8 cellular contexts compared by ENCODE assay signal in the genomic region with DNA sequence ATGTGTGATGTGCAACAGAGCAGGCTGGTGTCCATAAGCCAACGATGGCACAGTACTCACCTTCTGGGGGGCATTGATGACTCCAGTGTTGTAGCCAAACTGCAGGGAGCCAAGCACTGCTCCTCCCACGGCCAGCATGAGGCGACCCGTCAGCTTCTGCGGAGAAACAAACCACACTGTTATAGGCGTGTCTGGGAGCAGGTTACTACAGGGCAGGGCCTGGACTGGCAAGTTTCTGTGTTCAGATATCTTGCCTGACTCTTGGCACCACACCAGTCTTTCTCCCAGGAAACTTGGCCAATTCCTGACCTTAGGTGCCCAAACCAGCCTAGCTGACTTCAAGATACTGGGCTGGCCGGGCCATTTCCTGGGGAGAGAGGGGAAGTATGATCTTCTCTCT. TPM values are rescaled to one million over a fixed set of nuclear protein-coding genes. Genes with fewer than 3 reads are reported as not detected.
DNase-seq lines count a peak whose midpoint lies in the region; ATAC-seq and TF ChIP-seq lines count a peak whose summit lies in the region.

No MANE protein-coding gene starts in this region.

- H3K27ac Mint-ChIP-seq in CD4-positive, alpha-beta T cell = peak overlapping the region; percentile 80
- no peak overlapping the region for H3K27ac Mint-ChIP-seq in neural crest cell (ENCODE audit: unreplicated experiment)

- H3K27me3 ChIP-seq in CD4-positive, alpha-beta T cell (ENCODE audit: control insufficient read depth, insufficient read depth, low read length) = no peaks in the 10 kb centered on the region
- H3K27me3 ChIP-seq in PC-9 (ENCODE audit: insufficient read depth, low read depth) = no peaks in the 10 kb centered on the region

- H3K79me2 ChIP-seq in PC-9 (ENCODE audit: low read depth) = peaks cover 83% of the 10 kb centered on the region

- CTCF ChIA-PET in CD4-positive, alpha-beta T cell (lab: Charles Lee) = interaction anchor here (1.3 to 2.0 kb wide), 2 partner anchors 20 to 130 kb away, joined by 4 to 5 read pairs; no protein-coding TSS in a partner anchor
- CTCF ChIA-PET in PC-9 (lab: Charles Lee) = interaction anchor here (0.6 to 2.0 kb wide), 4 partner anchors 9 to 132 kb away, joined by 3 to 8 read pairs (median 4); no protein-coding TSS in a partner anchor

- peak in 1 of 10 experiments; percentile 32 for DNase-seq in CD4-positive, alpha-beta T cell
- peak; percentile 95 to 98 for DNase-seq in PC-9
- DNase-seq in choroid plexus epithelial cell (ENCODE audit: low read depth) = peak; percentile 65
- no peak for DNase-seq in neural crest cell (ENCODE audit: low read depth, low spot score)
- no peak for DNase-seq in DMS53 treated with DMSO at 0.1 percent for 48 hours (lab: John Stamatoyannopoulos, UW; ENCODE audit: unreplicated experiment)
- DNase-seq in activated CD8-positive, alpha-beta memory T cell treated with anti-CD3 and anti-CD28 coated beads, Interleukin-2, amount 50 U/mL, for 4 hours = no peak

- H3K27ac ChIP-seq in CD4-positive, alpha-beta T cell (ENCODE audit: low read depth, low read length) = peak overlapping the region; percentile 21
- H3K27ac ChIP-seq in PC-9 = peak overlapping the region; percentile 99

- peaks cover 86% of the 10 kb centered on the region for H3F3A ChIP-seq in PC-9 (ENCODE audit: insufficient read depth, low read depth)

- POLR2A ChIA-PET in CD4-positive, alpha-beta T cell (lab: Charles Lee) = interaction anchor here (1.0 to 5.4 kb wide), 5 partner anchors 9 to 20 kb away, joined by 3 to 35 read pairs (median 15); partner anchors contain the start of gene SLC2A1
- POLR2A ChIA-PET in PC-9 (lab: Charles Lee; ENCODE audit: unreplicated experiment) = interaction anchor here (0.5 to 1.2 kb wide), 4 partner anchors 9 to 20 kb away, joined by 3 to 6 read pairs (median 4); no protein-coding TSS in a partner anchor

- intact Hi-C loops in CD4-positive, alpha-beta T cell (cut with DNase I, micrococcal nuclease) = no loop called here
- intact Hi-C loops in PC-9 (cut with micrococcal nuclease; ENCODE audit: unreplicated experiment) = loop anchor here (1.0 to 10.0 kb wide), 3 partner anchors 130 to 704 kb away; partner anchors contain the start of gene PTPRF

- BruUV-seq in PC-9 (replicated peaks; lab: Mats Ljungman, UMichigan) = no TSS peak

- H2AFZ ChIP-seq in PC-9 = no peak overlapping the region

- no peak for TF ChIP-seq CTCF in CD4-positive, alpha-beta T cell (IDR thresholded peaks at IDR 0.05)
- TF ChIP-seq CTCF in PC-9 (conservative IDR thresholded peaks at IDR 0.05) (no peak), choroid plexus epithelial cell (conservative IDR thresholded peaks at IDR 0.05; ENCODE audit: low read depth, low read length) (no peak), neural crest cell (conservative IDR thresholded peaks at IDR 0.05) (no peak)

- H4K20me1 ChIP-seq in PC-9 (ENCODE audit: insufficient read depth) = no peaks in the 10 kb centered on the region

- peaks cover 20% of the 10 kb centered on the region for H3K36me3 ChIP-seq in PC-9 (ENCODE audit: low read depth)

- peak overlapping the region; percentile 78 for H3K4me2 ChIP-seq in PC-9

- no peaks in the 10 kb centered on the region for H3K27me3 Mint-ChIP-seq in CD4-positive, alpha-beta T cell
- H3K27me3 Mint-ChIP-seq in neural crest cell (ENCODE audit: low read depth) = no peaks in the 10 kb centered on the region

- peak; percentile 69 for ATAC-seq in CD4-positive, alpha-beta T cell (ENCODE audit: poor library complexity)
- ATAC-seq in GM19023 (IDR thresholded peaks at IDR 0.05; ENCODE audit: unreplicated experiment) (no peak), HG02981 (IDR thresholded peaks at IDR 0.05; ENCODE audit: unreplicated experiment) (no peak)

- no peaks in the 10 kb centered on the region for H3K9me3 Mint-ChIP-seq in CD4-positive, alpha-beta T cell
- no peaks in the 10 kb centered on the region for H3K9me3 Mint-ChIP-seq in neural crest cell

- no peaks in the 10 kb centered on the region for H3K9me2 ChIP-seq in PC-9 (ENCODE audit: insufficient read depth)

- H3K4me1 Mint-ChIP-seq in CD4-positive, alpha-beta T cell (ENCODE audit: low read depth) = peaks cover 93% of the 10 kb centered on the region
- H3K4me1 Mint-ChIP-seq in neural crest cell = peaks cover 83% of the 10 kb centered on the region

- peak overlapping the region; percentile 62 for H3K4me3 Mint-ChIP-seq in CD4-positive, alpha-beta T cell
- peak overlapping the region; percentile 31 for H3K4me3 Mint-ChIP-seq in neural crest cell

- H3K4me1 ChIP-seq in PC-9 (replicated peaks; ENCODE audit: insufficient read depth) = peaks cover 98% of the 10 kb centered on the region

- no peaks in the 10 kb centered on the region for H3K9me3 ChIP-seq in CD4-positive, alpha-beta T cell (ENCODE audit: control insufficient read depth, low read length)
- no peaks in the 10 kb centered on the region for H3K9me3 ChIP-seq in PC-9 (ENCODE audit: insufficient read depth, low read depth)

- H3K36me3 Mint-ChIP-seq in CD4-positive, alpha-beta T cell (ENCODE audit: low read depth) = peaks cover 75% of the 10 kb centered on the region
- H3K36me3 Mint-ChIP-seq in neural crest cell (ENCODE audit: low read depth) = peaks cover 30% of the 10 kb centered on the region

- peak overlapping the region; percentile 38; the same call in 1 of the 2 replicates for H3K4me3 ChIP-seq in PC-9
- H3K4me3 ChIP-seq in choroid plexus epithelial cell (ENCODE audit: low read depth, low read length) = no peak overlapping the region

RNA-seq across cellular contexts. Expression of gene SLC2A1, which starts 15.5 kb away (rescaled TPM):
- 10 to 100 TPM; 78.6 to 80.9 TPM for total RNA-seq in CD4-positive, alpha-beta T cell
- total RNA-seq in PC-9 (2021) (327 and 337 TPM in 2 replicates), neural crest cell (254 and 265 TPM in 2 replicates)

Comparison
In these comparisons a context has a peak if more than half of its experiments do, and no peak if none do; other contexts are left out.
1. DNase-seq: peak in PC-9 (2 of 2) and choroid plexus epithelial cell (single experiment); none in neural crest cell (single experiment), DMS53 treated with DMSO at 0.1 percent for 48 hours (single experiment) and activated CD8-positive, alpha-beta memory T cell treated with anti-CD3 and anti-CD28 coated beads, Interleukin-2, amount 50 U/mL, for 4 hours (single experiment).